ENCODE assay signal across 1 cellular context in genomic region chr2:85853499-85854165, GRCh38.
TF ChIP-seq lines count a peak whose summit lies in the region.

No MANE protein-coding gene starts in this region.

TF ChIP-seq in GM23338, 12 proteins besides CTCF, POLR2A, EP300 and RAD21 (continued from another document):
- TF ChIP-seq, protein P1, sequence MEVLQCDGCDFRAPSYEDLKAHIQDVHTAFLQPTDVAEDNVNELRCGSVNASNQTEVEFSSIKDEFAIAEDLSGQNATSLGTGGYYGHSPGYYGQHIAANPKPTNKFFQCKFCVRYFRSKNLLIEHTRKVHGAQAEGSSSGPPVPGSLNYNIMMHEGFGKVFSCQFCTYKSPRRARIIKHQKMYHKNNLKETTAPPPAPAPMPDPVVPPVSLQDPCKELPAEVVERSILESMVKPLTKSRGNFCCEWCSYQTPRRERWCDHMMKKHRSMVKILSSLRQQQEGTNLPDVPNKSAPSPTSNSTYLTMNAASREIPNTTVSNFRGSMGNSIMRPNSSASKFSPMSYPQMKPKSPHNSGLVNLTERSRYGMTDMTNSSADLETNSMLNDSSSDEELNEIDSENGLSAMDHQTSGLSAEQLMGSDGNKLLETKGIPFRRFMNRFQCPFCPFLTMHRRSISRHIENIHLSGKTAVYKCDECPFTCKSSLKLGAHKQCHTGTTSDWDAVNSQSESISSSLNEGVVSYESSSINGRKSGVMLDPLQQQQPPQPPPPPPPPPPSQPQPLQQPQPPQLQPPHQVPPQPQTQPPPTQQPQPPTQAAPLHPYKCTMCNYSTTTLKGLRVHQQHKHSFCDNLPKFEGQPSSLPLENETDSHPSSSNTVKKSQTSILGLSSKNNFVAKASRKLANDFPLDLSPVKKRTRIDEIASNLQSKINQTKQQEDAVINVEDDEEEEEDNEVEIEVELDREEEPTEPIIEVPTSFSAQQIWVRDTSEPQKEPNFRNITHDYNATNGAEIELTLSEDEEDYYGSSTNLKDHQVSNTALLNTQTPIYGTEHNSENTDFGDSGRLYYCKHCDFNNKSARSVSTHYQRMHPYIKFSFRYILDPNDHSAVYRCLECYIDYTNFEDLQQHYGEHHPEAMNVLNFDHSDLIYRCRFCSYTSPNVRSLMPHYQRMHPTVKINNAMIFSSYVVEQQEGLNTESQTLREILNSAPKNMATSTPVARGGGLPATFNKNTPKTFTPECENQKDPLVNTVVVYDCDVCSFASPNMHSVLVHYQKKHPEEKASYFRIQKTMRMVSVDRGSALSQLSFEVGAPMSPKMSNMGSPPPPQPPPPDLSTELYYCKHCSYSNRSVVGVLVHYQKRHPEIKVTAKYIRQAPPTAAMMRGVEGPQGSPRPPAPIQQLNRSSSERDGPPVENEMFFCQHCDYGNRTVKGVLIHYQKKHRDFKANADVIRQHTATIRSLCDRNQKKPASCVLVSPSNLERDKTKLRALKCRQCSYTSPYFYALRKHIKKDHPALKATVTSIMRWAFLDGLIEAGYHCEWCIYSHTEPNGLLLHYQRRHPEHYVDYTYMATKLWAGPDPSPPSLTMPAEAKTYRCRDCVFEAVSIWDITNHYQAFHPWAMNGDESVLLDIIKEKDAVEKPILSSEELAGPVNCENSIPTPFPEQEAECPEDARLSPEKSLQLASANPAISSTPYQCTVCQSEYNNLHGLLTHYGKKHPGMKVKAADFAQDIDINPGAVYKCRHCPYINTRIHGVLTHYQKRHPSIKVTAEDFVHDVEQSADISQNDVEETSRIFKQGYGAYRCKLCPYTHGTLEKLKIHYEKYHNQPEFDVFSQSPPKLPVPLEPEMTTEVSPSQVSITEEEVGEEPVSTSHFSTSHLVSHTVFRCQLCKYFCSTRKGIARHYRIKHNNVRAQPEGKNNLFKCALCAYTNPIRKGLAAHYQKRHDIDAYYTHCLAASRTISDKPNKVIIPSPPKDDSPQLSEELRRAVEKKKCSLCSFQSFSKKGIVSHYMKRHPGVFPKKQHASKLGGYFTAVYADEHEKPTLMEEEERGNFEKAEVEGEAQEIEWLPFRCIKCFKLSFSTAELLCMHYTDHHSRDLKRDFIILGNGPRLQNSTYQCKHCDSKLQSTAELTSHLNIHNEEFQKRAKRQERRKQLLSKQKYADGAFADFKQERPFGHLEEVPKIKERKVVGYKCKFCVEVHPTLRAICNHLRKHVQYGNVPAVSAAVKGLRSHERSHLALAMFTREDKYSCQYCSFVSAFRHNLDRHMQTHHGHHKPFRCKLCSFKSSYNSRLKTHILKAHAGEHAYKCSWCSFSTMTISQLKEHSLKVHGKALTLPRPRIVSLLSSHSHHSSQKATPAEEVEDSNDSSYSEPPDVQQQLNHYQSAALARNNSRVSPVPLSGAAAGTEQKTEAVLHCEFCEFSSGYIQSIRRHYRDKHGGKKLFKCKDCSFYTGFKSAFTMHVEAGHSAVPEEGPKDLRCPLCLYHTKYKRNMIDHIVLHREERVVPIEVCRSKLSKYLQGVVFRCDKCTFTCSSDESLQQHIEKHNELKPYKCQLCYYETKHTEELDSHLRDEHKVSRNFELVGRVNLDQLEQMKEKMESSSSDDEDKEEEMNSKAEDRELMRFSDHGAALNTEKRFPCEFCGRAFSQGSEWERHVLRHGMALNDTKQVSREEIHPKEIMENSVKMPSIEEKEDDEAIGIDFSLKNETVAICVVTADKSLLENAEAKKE (CRISPR knock-in tag; IDR thresholded peaks at IDR 0.05): no peak
- TF ChIP-seq, protein P2, sequence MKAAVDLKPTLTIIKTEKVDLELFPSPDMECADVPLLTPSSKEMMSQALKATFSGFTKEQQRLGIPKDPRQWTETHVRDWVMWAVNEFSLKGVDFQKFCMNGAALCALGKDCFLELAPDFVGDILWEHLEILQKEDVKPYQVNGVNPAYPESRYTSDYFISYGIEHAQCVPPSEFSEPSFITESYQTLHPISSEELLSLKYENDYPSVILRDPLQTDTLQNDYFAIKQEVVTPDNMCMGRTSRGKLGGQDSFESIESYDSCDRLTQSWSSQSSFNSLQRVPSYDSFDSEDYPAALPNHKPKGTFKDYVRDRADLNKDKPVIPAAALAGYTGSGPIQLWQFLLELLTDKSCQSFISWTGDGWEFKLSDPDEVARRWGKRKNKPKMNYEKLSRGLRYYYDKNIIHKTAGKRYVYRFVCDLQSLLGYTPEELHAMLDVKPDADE (IDR thresholded peaks at IDR 0.05): no peak
- TF ChIP-seq EZH2phosphoT487 (IDR thresholded peaks at IDR 0.05; ENCODE audit: unreplicated experiment) (no peak), NANOG (IDR thresholded peaks at IDR 0.05; ENCODE audit: borderline replicate concordance) (no peak), ZNF114 (CRISPR knock-in tag; IDR thresholded peaks at IDR 0.05) (no peak)
TF ChIP-seq in GM23338: peak in this region for 0.
